Comparison of ENCODE assay signal across 30 cellular contexts in genomic region chr13:59358014-59358413, GRCh38.
A peak's percentile ranks its signal among the peaks of the same experiment; 100 is the strongest.
DNase-seq lines count a peak whose midpoint lies in the region; TF ChIP-seq lines count a peak whose summit lies in the region.
"Had no signal": no experiment of that assay in that cellular context is flagged by ENCODE, and none has a peak within 500 bp of the region (broad histone marks: within the 10 kb centered on the region; RNA-seq: fewer than 3 reads in every experiment).

No MANE protein-coding gene starts in this region.

- WGBS in endodermal cell (ENCODE audit: insufficient coverage in 1 of 2, insufficient read length in 1 of 2), 2 experiments, result 69 to 94% methylated on average over 6 of the region's 6 CpGs
- 83 to 90% methylated on average over 6 of the region's 6 CpGs for WGBS in sigmoid colon, 2 donors

- POLR2A ChIA-PET in PC-9 (lab: Charles Lee; ENCODE audit: unreplicated experiment), result no interaction called here
- POLR2A ChIA-PET in OCI-LY7 (lab: Charles Lee), result interaction anchor here (0.6 to 0.7 kb wide), 3 partner anchors 38 to 1586 kb away, joined by 3 read pairs; no protein-coding TSS in a partner anchor

- H3K4me3 ChIP-seq in BLaER1 treated with 17β-estradiol and CSF1 and Interleukin-3, amounts not matched to agents 10 nM and 100 nM, result no peak overlapping the region
- H3K4me3 ChIP-seq in Loucy (ENCODE audit: low read length, poor library complexity, severe bottlenecking) (no peak overlapping the region), endodermal cell (ENCODE audit: low read length) (no peak overlapping the region), osteoblast (ENCODE audit: insufficient read depth, low read length) (no peak overlapping the region), PC-9 (no peak overlapping the region), sigmoid colon (no peak overlapping the region), OCI-LY7 (ENCODE audit: low read depth, low read length, poor library complexity, severe bottlenecking) (no peak overlapping the region)
- H3K4me3 ChIP-seq: adrenal gland, gastrocnemius medialis, psoas muscle, SK-N-MC, tibial artery had no signal

- no peaks in the 10 kb centered on the region for H3K9me3 Mint-ChIP-seq in endodermal cell
- H3K9me3 Mint-ChIP-seq: activated CD4-positive, alpha-beta memory T cell treated with anti-CD3 and anti-CD28 coated beads, Interleukin-2, amount 10 ng/mL, durations not matched to agents 7 days and 5 days; activated naive CD4-positive, alpha-beta T cell treated with anti-CD3 and anti-CD28 coated beads, Interleukin-2, amount 10 ng/mL, durations not matched to agents 7 days and 5 days; memory B cell had no signal

- peak overlapping the region in 2 of 11 experiments; percentile 6 to 7; a peak in 2 of 22 replicates for H3K27ac ChIP-seq in BLaER1 treated with 17β-estradiol and CSF1 and Interleukin-3, amounts not matched to agents 10 nM and 100 nM
- H3K27ac ChIP-seq in endodermal cell (ENCODE audit: low read depth, low read length), result no peak overlapping the region
- H3K27ac ChIP-seq in osteoblast (ENCODE audit: low read depth, low read length), result no peak overlapping the region
- H3K27ac ChIP-seq in PC-9, result no peak overlapping the region
- H3K27ac ChIP-seq in sigmoid colon, result no peak overlapping the region
- no peak overlapping the region for H3K27ac ChIP-seq in OCI-LY7 (ENCODE audit: low read depth, low read length, poor library complexity, severe bottlenecking)
- H3K27ac ChIP-seq: adrenal gland, neutrophil, psoas muscle, SK-N-MC, tibial artery had no signal

- H3K27me3 Mint-ChIP-seq in endodermal cell (ENCODE audit: insufficient read depth), result no peaks in the 10 kb centered on the region
- H3K27me3 Mint-ChIP-seq: activated CD4-positive, alpha-beta memory T cell treated with anti-CD3 and anti-CD28 coated beads, Interleukin-2, amount 10 ng/mL, durations not matched to agents 7 days and 5 days; activated naive CD4-positive, alpha-beta T cell treated with anti-CD3 and anti-CD28 coated beads, Interleukin-2, amount 10 ng/mL, durations not matched to agents 7 days and 5 days; memory B cell had no signal

- no peaks in the 10 kb centered on the region for H3K36me3 Mint-ChIP-seq in endodermal cell (ENCODE audit: low read depth)
- H3K36me3 Mint-ChIP-seq: activated naive CD4-positive, alpha-beta T cell treated with anti-CD3 and anti-CD28 coated beads, Interleukin-2, amount 10 ng/mL, durations not matched to agents 7 days and 5 days; immature natural killer cell; memory B cell had no signal

- H3K9me2 ChIP-seq in Loucy (replicated peaks; ENCODE audit: low read depth, low read length) (no peaks in the 10 kb centered on the region), PC-9 (ENCODE audit: insufficient read depth) (no peaks in the 10 kb centered on the region), OCI-LY7 (ENCODE audit: insufficient read depth, low read length) (no peaks in the 10 kb centered on the region)

- TF ChIP-seq EP300 in sigmoid colon (IDR thresholded peaks at IDR 0.05), result no peak

- no peaks in the 10 kb centered on the region for H3K27me3 ChIP-seq in BLaER1 treated with 17β-estradiol and CSF1 and Interleukin-3, amounts not matched to agents 10 nM and 100 nM
- H3K27me3 ChIP-seq in Loucy (ENCODE audit: insufficient read depth, low read length, poor library complexity, severe bottlenecking), result no peaks in the 10 kb centered on the region
- H3K27me3 ChIP-seq in endodermal cell (ENCODE audit: control insufficient read depth, insufficient read depth, low read length, poor library complexity, severe bottlenecking), result no peaks in the 10 kb centered on the region
- H3K27me3 ChIP-seq in osteoblast (ENCODE audit: insufficient read depth, low read length), result no peaks in the 10 kb centered on the region
- no peaks in the 10 kb centered on the region for H3K27me3 ChIP-seq in PC-9 (ENCODE audit: insufficient read depth, low read depth)
- no peaks in the 10 kb centered on the region for H3K27me3 ChIP-seq in sigmoid colon
- H3K27me3 ChIP-seq: adrenal gland, gastrocnemius medialis, neutrophil, tibial artery had no signal

- H2AFZ ChIP-seq in Loucy (ENCODE audit: low read length), result no peak overlapping the region
- no peak overlapping the region for H2AFZ ChIP-seq in osteoblast (ENCODE audit: low read length)
- no peak overlapping the region for H2AFZ ChIP-seq in PC-9
- H2AFZ ChIP-seq in OCI-LY7 (ENCODE audit: low read length), result no peak overlapping the region

- intact Hi-C loops in PC-9 (cut with micrococcal nuclease; ENCODE audit: unreplicated experiment), result no loop called here
- intact Hi-C loops in sigmoid colon (cut with DNase I), result no loop called here
- intact Hi-C loops in OCI-LY7 (cut with micrococcal nuclease; ENCODE audit: unreplicated experiment), result no loop called here

- BruUV-seq in PC-9 (replicated peaks; lab: Mats Ljungman, UMichigan) (no TSS peak), OCI-LY7 (replicated peaks; lab: Mats Ljungman, UMichigan) (no TSS peak)

- no peak overlapping the region for H3K4me3 Mint-ChIP-seq in endodermal cell
- H3K4me3 Mint-ChIP-seq: activated CD4-positive, alpha-beta memory T cell treated with anti-CD3 and anti-CD28 coated beads, Interleukin-2, amount 10 ng/mL, durations not matched to agents 7 days and 5 days; activated naive CD4-positive, alpha-beta T cell treated with anti-CD3 and anti-CD28 coated beads, Interleukin-2, amount 10 ng/mL, durations not matched to agents 7 days and 5 days; immature natural killer cell; memory B cell; T-helper 17 cell had no signal

- peak overlapping the region in 9 of 11 experiments; percentile 7 to 83 (median 46); a peak in 17 of 22 replicates for H3K4me2 ChIP-seq in BLaER1 treated with 17β-estradiol and CSF1 and Interleukin-3, amounts not matched to agents 10 nM and 100 nM
- H3K4me2 ChIP-seq in Loucy (ENCODE audit: low read depth, low read length, poor library complexity, severe bottlenecking) (peak overlapping the region; percentile 73), osteoblast (ENCODE audit: insufficient read depth, low read length) (no peak overlapping the region), PC-9 (no peak overlapping the region), OCI-LY7 (ENCODE audit: low read length) (no peak overlapping the region)

- CTCF ChIA-PET in PC-9 (lab: Charles Lee) (no interaction called here), OCI-LY7 (lab: Charles Lee; ENCODE audit: unreplicated experiment) (no interaction called here)

- H3K9me3 ChIP-seq in BLaER1 treated with 17β-estradiol and CSF1 and Interleukin-3, amounts not matched to agents 10 nM and 100 nM (replicated peaks in 1 of 11), result 0 out of 22 replicates have a peak, but pooled peaks cover 0 to 3% (median 0%) of the 10 kb centered on the region in 11 experiments
- H3K9me3 ChIP-seq in Loucy (ENCODE audit: insufficient read depth, low read depth, low read length), result no peaks in the 10 kb centered on the region
- no peaks in the 10 kb centered on the region for H3K9me3 ChIP-seq in endodermal cell (ENCODE audit: control insufficient read depth, low read length)
- no peaks in the 10 kb centered on the region for H3K9me3 ChIP-seq in osteoblast (ENCODE audit: low read depth, low read length)
- no peaks in the 10 kb centered on the region for H3K9me3 ChIP-seq in PC-9 (ENCODE audit: insufficient read depth, low read depth)
- H3K9me3 ChIP-seq in sigmoid colon, result no peaks in the 10 kb centered on the region
- no peaks in the 10 kb centered on the region for H3K9me3 ChIP-seq in OCI-LY7 (ENCODE audit: low read length)
- H3K9me3 ChIP-seq: adrenal gland, gastrocnemius medialis, neutrophil, psoas muscle, tibial artery had no signal

- H3K79me2 ChIP-seq in Loucy (ENCODE audit: insufficient read depth, low read length), result no peaks in the 10 kb centered on the region
- H3K79me2 ChIP-seq in osteoblast (ENCODE audit: insufficient read depth, low read length), result no peaks in the 10 kb centered on the region
- no peaks in the 10 kb centered on the region for H3K79me2 ChIP-seq in PC-9 (ENCODE audit: low read depth)
- H3K79me2 ChIP-seq in OCI-LY7 (ENCODE audit: insufficient read depth, low read depth, low read length), result no peaks in the 10 kb centered on the region

- no peak for TF ChIP-seq POLR2A in sigmoid colon (IDR thresholded peaks at IDR 0.05)

- H3K4me1 ChIP-seq in BLaER1 treated with 17β-estradiol and CSF1 and Interleukin-3, amounts not matched to agents 10 nM and 100 nM, result peaks cover 31 to 75% (median 43%) of the 10 kb centered on the region in 10 experiments
- H3K4me1 ChIP-seq in Loucy (ENCODE audit: insufficient read depth, low read length, poor library complexity, severe bottlenecking), result peaks cover 32% of the 10 kb centered on the region
- peaks cover 9% of the 10 kb centered on the region for H3K4me1 ChIP-seq in endodermal cell (ENCODE audit: control insufficient read depth, insufficient read depth, low read length)
- no peaks in the 10 kb centered on the region for H3K4me1 ChIP-seq in osteoblast (ENCODE audit: insufficient read depth, low read length)
- H3K4me1 ChIP-seq in PC-9 (replicated peaks; ENCODE audit: insufficient read depth), result no peaks in the 10 kb centered on the region
- H3K4me1 ChIP-seq in sigmoid colon, result peaks cover 0 to 49% (median 33%) of the 10 kb centered on the region in 4 donors
- H3K4me1 ChIP-seq in OCI-LY7 (ENCODE audit: insufficient read depth, low read length, poor library complexity, severe bottlenecking), result no peaks in the 10 kb centered on the region
- H3K4me1 ChIP-seq: gastrocnemius medialis, tibial artery had no signal

- H3K9ac ChIP-seq in BLaER1 treated with 17β-estradiol and CSF1 and Interleukin-3, amounts not matched to agents 10 nM and 100 nM, result no peak overlapping the region
- no peak overlapping the region for H3K9ac ChIP-seq in Loucy (ENCODE audit: low read depth, low read length, poor library complexity, severe bottlenecking)
- H3K9ac ChIP-seq in endodermal cell (ENCODE audit: extremely low read depth, low read length, poor library complexity, severe bottlenecking), result no peak overlapping the region

- peak overlapping the region; percentile 37 for H3K27ac Mint-ChIP-seq in endodermal cell
- H3K27ac Mint-ChIP-seq: activated CD4-positive, alpha-beta memory T cell treated with anti-CD3 and anti-CD28 coated beads, Interleukin-2, amount 10 ng/mL, durations not matched to agents 7 days and 5 days; activated naive CD4-positive, alpha-beta T cell treated with anti-CD3 and anti-CD28 coated beads, Interleukin-2, amount 10 ng/mL, durations not matched to agents 7 days and 5 days; memory B cell; T-helper 17 cell had no signal

- no peaks in the 10 kb centered on the region for H4K20me1 ChIP-seq in BLaER1 treated with 17β-estradiol and CSF1 and Interleukin-3, amounts not matched to agents 10 nM and 100 nM
- H4K20me1 ChIP-seq in Loucy (ENCODE audit: insufficient read depth, low read length, poor library complexity, severe bottlenecking), result no peaks in the 10 kb centered on the region
- H4K20me1 ChIP-seq in osteoblast (ENCODE audit: insufficient read depth, low read length), result no peaks in the 10 kb centered on the region
- H4K20me1 ChIP-seq in PC-9 (ENCODE audit: insufficient read depth), result no peaks in the 10 kb centered on the region
- H4K20me1 ChIP-seq in OCI-LY7 (ENCODE audit: insufficient read depth, low read length), result no peaks in the 10 kb centered on the region

- TF ChIP-seq CTCF in Loucy (conservative IDR thresholded peaks at IDR 0.05; ENCODE audit: low read length) (no peak), endodermal cell (conservative IDR thresholded peaks at IDR 0.05) (no peak), osteoblast (IDR thresholded peaks at IDR 0.05; ENCODE audit: extremely low read depth, low read depth, low read length) (no peak), PC-9 (conservative IDR thresholded peaks at IDR 0.05) (no peak), sigmoid colon (IDR thresholded peaks at IDR 0.05) (no peak), OCI-LY7 (conservative IDR thresholded peaks at IDR 0.05; ENCODE audit: low read length) (no peak)

- DNase-seq in endodermal cell, result peak; percentile 70
- peak; percentile 13 for DNase-seq in osteoblast (ENCODE audit: insufficient read length, low spot score, missing footprints)
- DNase-seq in PC-9, result no peak
- DNase-seq in sigmoid colon, result no peak
- DNase-seq in OCI-LY7 (ENCODE audit: low spot score), result no peak
- DNase-seq: activated CD4-positive, alpha-beta memory T cell treated with anti-CD3 and anti-CD28 coated beads, Interleukin-2, amount 10 ng/mL, durations not matched to agents 7 days and 5 days; activated CD4-positive, alpha-beta T cell treated with anti-CD3 and anti-CD28 coated beads for 1 hour; activated CD8-positive, alpha-beta memory T cell treated with anti-CD3 and anti-CD28 coated beads, Interleukin-2, amount 50 U/mL, for 4 hours; activated naive CD4-positive, alpha-beta T cell treated with anti-CD3 and anti-CD28 coated beads, Interleukin-2, amount 10 ng/mL, durations not matched to agents 7 days and 5 days; adrenal gland; C1 segment of cervical spinal cord; COR-L47; DMS79 treated with DMSO at 0.1 percent for 48 hours; gastrocnemius medialis; hypothalamus; immature natural killer cell; left colon; NCI-H1048; NCI-H1694; NCI-H446 treated with DMSO at 0.1 percent for 48 hours; NCI-H82; psoas muscle; stimulated activated CD4-positive, alpha-beta T cell treated with anti-CD3 and anti-CD28 coated beads, Interleukin-4, amount 100 ng/mL, for 24 hours; T-helper 17 cell; tibial artery had no signal

- H3F3A ChIP-seq in Loucy (ENCODE audit: low read depth), result no peaks in the 10 kb centered on the region
- no peaks in the 10 kb centered on the region for H3F3A ChIP-seq in PC-9 (ENCODE audit: insufficient read depth, low read depth)

- no peaks in the 10 kb centered on the region for H3K36me3 ChIP-seq in BLaER1 treated with 17β-estradiol and CSF1 and Interleukin-3, amounts not matched to agents 10 nM and 100 nM
- H3K36me3 ChIP-seq in Loucy (ENCODE audit: insufficient read depth, low read length) (no peaks in the 10 kb centered on the region), endodermal cell (ENCODE audit: control insufficient read depth, insufficient read depth, low read length) (no peaks in the 10 kb centered on the region), osteoblast (ENCODE audit: insufficient read depth, low read length) (no peaks in the 10 kb centered on the region), PC-9 (ENCODE audit: low read depth) (no peaks in the 10 kb centered on the region), sigmoid colon (no peaks in the 10 kb centered on the region), OCI-LY7 (ENCODE audit: insufficient read depth, low read length) (no peaks in the 10 kb centered on the region)
- H3K36me3 ChIP-seq: adrenal gland, gastrocnemius medialis, neutrophil, tibial artery had no signal

- H3K4me1 Mint-ChIP-seq in endodermal cell, result peaks cover 52% of the 10 kb centered on the region
- H3K4me1 Mint-ChIP-seq: activated CD4-positive, alpha-beta memory T cell treated with anti-CD3 and anti-CD28 coated beads, Interleukin-2, amount 10 ng/mL, durations not matched to agents 7 days and 5 days; activated naive CD4-positive, alpha-beta T cell treated with anti-CD3 and anti-CD28 coated beads, Interleukin-2, amount 10 ng/mL, durations not matched to agents 7 days and 5 days; immature natural killer cell; memory B cell had no signal

Comparison
In these comparisons a context has a peak if more than half of its experiments do, and no peak if none do; other contexts are left out.
1. H3K4me2 ChIP-seq: peak in BLaER1 treated with 17β-estradiol and CSF1 and Interleukin-3, amounts not matched to agents 10 nM and 100 nM (9 of 11) and Loucy (single experiment); none in osteoblast (single experiment), PC-9 (single experiment) and OCI-LY7 (single experiment).
2. DNase-seq: peak in endodermal cell (single experiment) and osteoblast (single experiment); none in PC-9 (0 of 2), sigmoid colon (single experiment) and OCI-LY7 (single experiment).